ENCODE assay signal across 13 cellular contexts in genomic region chr1:1759456-1760344, GRCh38. TPM values are rescaled to one million over a fixed set of nuclear protein-coding genes. Genes with fewer than 3 reads are reported as not detected.
DNase-seq lines count a peak whose midpoint lies in the region; ATAC-seq and TF ChIP-seq lines count a peak whose summit lies in the region.
"Had no signal": no experiment of that assay in that cellular context is flagged by ENCODE, and none has a peak within 500 bp of the region (broad histone marks: within the 10 kb centered on the region; RNA-seq: fewer than 3 reads in every experiment).

No MANE protein-coding gene starts in this region.

- no peak for ATAC-seq in GM21423 (IDR thresholded peaks at IDR 0.05; ENCODE audit: unreplicated experiment)
- no peak for ATAC-seq in sciatic nerve
- ATAC-seq in HG02938 (IDR thresholded peaks at IDR 0.05; ENCODE audit: unreplicated experiment), result no peak

- H3K36me3 Mint-ChIP-seq in dendritic cell treated with granulocyte-macrophage colony-stimulating factor and Interleukin-4, amounts not matched to agents 40 ng/mL and 50 ng/mL, for 4 days (ENCODE audit: low read depth), result peaks cover 100% of the 10 kb centered on the region

- intact Hi-C loops in dendritic cell treated with granulocyte-macrophage colony-stimulating factor and Interleukin-4, amounts not matched to agents 40 ng/mL and 50 ng/mL, for 4 days (cut with micrococcal nuclease), result no loop called here
- intact Hi-C loops in sciatic nerve (cut with DNase I), result loop anchor here (10.0 kb wide), 1 partner anchor 145 kb away; no protein-coding TSS in a partner anchor

- H3K4me2 ChIP-seq in BLaER1, result peak overlapping the region; percentile 51

- peak overlapping the region; percentile 49; the same call in 1 of the 2 replicates for H3K9ac ChIP-seq in BLaER1

- H3K4me3 Mint-ChIP-seq in dendritic cell treated with granulocyte-macrophage colony-stimulating factor and Interleukin-4, amounts not matched to agents 40 ng/mL and 50 ng/mL, for 4 days, result no peak overlapping the region
- H3K4me3 Mint-ChIP-seq: CD4-positive, alpha-beta memory T cell; memory B cell had no signal

- H3K4me1 ChIP-seq in BLaER1, result peaks cover 54% of the 10 kb centered on the region
- H3K4me1 ChIP-seq in neutrophil (ENCODE audit: control insufficient read depth in 1 of 2, insufficient read depth in 1 of 2, low read depth in 1 of 2, low read length in 1 of 2), result peaks cover 54 to 59% of the 10 kb centered on the region in 2 experiments

- H3K27me3 ChIP-seq in BLaER1 (no peaks in the 10 kb centered on the region), H7 (ENCODE audit: control insufficient read depth, insufficient read depth, low read length) (no peaks in the 10 kb centered on the region), neutrophil (no peaks in the 10 kb centered on the region)

- TF ChIP-seq CTCF in neutrophil (IDR thresholded peaks at IDR 0.05), result no peak

- H3K27ac Mint-ChIP-seq in dendritic cell treated with granulocyte-macrophage colony-stimulating factor and Interleukin-4, amounts not matched to agents 40 ng/mL and 50 ng/mL, for 4 days, result peak overlapping the region; percentile 75
- H3K27ac Mint-ChIP-seq: CD4-positive, alpha-beta memory T cell; memory B cell had no signal

- H3K36me3 ChIP-seq in BLaER1 (peaks cover 100% of the 10 kb centered on the region), H7 (replicated peaks; ENCODE audit: control insufficient read depth, insufficient read depth, low read length) (peaks cover 26% of the 10 kb centered on the region), neutrophil (peaks cover 100% of the 10 kb centered on the region)

- no peaks in the 10 kb centered on the region for H3K27me3 Mint-ChIP-seq in dendritic cell treated with granulocyte-macrophage colony-stimulating factor and Interleukin-4, amounts not matched to agents 40 ng/mL and 50 ng/mL, for 4 days
- H3K27me3 Mint-ChIP-seq: CD4-positive, alpha-beta memory T cell; memory B cell had no signal

- peak overlapping the region; percentile 38 for H3K27ac ChIP-seq in BLaER1
- H3K27ac ChIP-seq in neutrophil, result peak overlapping the region; percentile 82

- peaks cover 33% of the 10 kb centered on the region for H3K4me1 Mint-ChIP-seq in dendritic cell treated with granulocyte-macrophage colony-stimulating factor and Interleukin-4, amounts not matched to agents 40 ng/mL and 50 ng/mL, for 4 days (ENCODE audit: low read depth)

- peaks cover 88% of the 10 kb centered on the region for H4K20me1 ChIP-seq in BLaER1

- H3K4me3 ChIP-seq in BLaER1, result no peak overlapping the region
- H3K4me3 ChIP-seq in H7 (ENCODE audit: insufficient read depth, low read depth, low read length), result no peak overlapping the region
- no peak overlapping the region for H3K4me3 ChIP-seq in neutrophil (ENCODE audit: low read depth in 1 of 2, low read length in 1 of 2)

- H3K9me3 Mint-ChIP-seq in dendritic cell treated with granulocyte-macrophage colony-stimulating factor and Interleukin-4, amounts not matched to agents 40 ng/mL and 50 ng/mL, for 4 days, result no peaks in the 10 kb centered on the region
- H3K9me3 Mint-ChIP-seq: memory B cell had no signal

- H3K9me3 ChIP-seq in BLaER1 (no peaks in the 10 kb centered on the region), neutrophil (no peaks in the 10 kb centered on the region)

- peak; percentile 46 for DNase-seq in H7
- no peak for DNase-seq in sciatic nerve (ENCODE audit: low spot score)
- DNase-seq in dedifferentiated amniotic fluid mesenchymal stem cell (ENCODE audit: extremely low spot score), result no peak
- DNase-seq: activated naive CD4-positive, alpha-beta T cell; CD4-positive, alpha-beta memory T cell; NCI-H1092 treated with DMSO at 0.1 percent for 48 hours; NCI-H526 treated with DMSO at 0.1 percent for 48 hours had no signal

RNA-seq across cellular contexts. Expression of gene NADK, which starts 18.6 kb away (rescaled TPM):
- 111 and 175 TPM in 2 replicates for total RNA-seq in H7 (2014; rRNA removed; shearing (Covaris generic))
- total RNA-seq in sciatic nerve, result 77.3 TPM

RNA-seq across cellular contexts. Expression of gene CDK11A, which starts 35.5 kb away (rescaled TPM):
- 18.6 and 26.2 TPM in 2 replicates for total RNA-seq in H7 (2014; rRNA removed; shearing (Covaris generic))
- 51.5 TPM for total RNA-seq in sciatic nerve
